ENCODE assay signal across 8 cellular contexts in genomic region chr7:1028775-1029636, GRCh38. TPM values are rescaled to one million over a fixed set of nuclear protein-coding genes. Genes with fewer than 3 reads are reported as not detected.
DNase-seq lines count a peak whose midpoint lies in the region; ATAC-seq and TF ChIP-seq lines count a peak whose summit lies in the region.

No MANE protein-coding gene starts in this region.

- peaks cover 0 to 17% (median 13%) of the 10 kb centered on the region in 5 donors for H3K36me3 ChIP-seq in subcutaneous abdominal adipose tissue (ENCODE audit: control insufficient read depth in 5 of 5, insufficient read depth in 5 of 5, low read length in 5 of 5)

- no peaks in the 10 kb centered on the region for H3K9me3 Mint-ChIP-seq in neural crest cell

- peak; percentile 55 for DNase-seq in DMS114 treated with DMSO at 0.1 percent for 48 hours (lab: John Stamatoyannopoulos, UW; ENCODE audit: unreplicated experiment)
- DNase-seq in HT-29 (ENCODE audit: low spot score), result peak; percentile 94
- DNase-seq in SHP77 treated with DMSO at 0.1 percent for 48 hours (lab: John Stamatoyannopoulos, UW), result peak; percentile 56
- DNase-seq in activated naive CD4-positive, alpha-beta T cell treated with Interleukin-2 at 50 U/mL for 16 hours, result peak; percentile 71
- DNase-seq in foreskin keratinocyte, result peak; percentile 66 to 82
- peak; percentile 32 for DNase-seq in neural crest cell (ENCODE audit: low read depth, low spot score)

- ATAC-seq in foreskin keratinocyte (peak; percentile 88), GM19463 (IDR thresholded peaks at IDR 0.05; ENCODE audit: unreplicated experiment) (no peak)

- H3K4me1 Mint-ChIP-seq in neural crest cell, result peaks cover 23% of the 10 kb centered on the region

- no peak overlapping the region for H3K27ac ChIP-seq in foreskin keratinocyte
- H3K27ac ChIP-seq in subcutaneous abdominal adipose tissue (ENCODE audit: low read depth, low read length), result peak overlapping the region; percentile 54

- H3K27me3 ChIP-seq in foreskin keratinocyte, result no peaks in the 10 kb centered on the region
- H3K27me3 ChIP-seq in subcutaneous abdominal adipose tissue (ENCODE audit: control insufficient read depth in 5 of 5, insufficient read depth in 4 of 5, low read length in 5 of 5), result no peaks in the 10 kb centered on the region

- H3K9ac ChIP-seq in subcutaneous abdominal adipose tissue (ENCODE audit: low read length in 5 of 5), result peak overlapping the region in 2 of 5 donors; percentile 41

- no peak for TF ChIP-seq CTCF in foreskin keratinocyte (conservative IDR thresholded peaks at IDR 0.05)
- TF ChIP-seq CTCF in neural crest cell (conservative IDR thresholded peaks at IDR 0.05), result no peak

- peaks cover 3% of the 10 kb centered on the region for H3K36me3 Mint-ChIP-seq in neural crest cell (ENCODE audit: low read depth)

- no peaks in the 10 kb centered on the region for H3K4me1 ChIP-seq in foreskin keratinocyte
- H3K4me1 ChIP-seq in subcutaneous abdominal adipose tissue (ENCODE audit: control insufficient read depth in 5 of 5, insufficient read depth in 5 of 5, low read length in 5 of 5), result peaks cover 0 to 31% (median 24%) of the 10 kb centered on the region in 5 donors

- peaks cover 2% of the 10 kb centered on the region for H3K27me3 Mint-ChIP-seq in neural crest cell (ENCODE audit: low read depth)

- H3K4me3 ChIP-seq in subcutaneous abdominal adipose tissue (ENCODE audit: low read depth in 1 of 5, low read length in 5 of 5), result peak overlapping the region; percentile 45 to 75 (median 71)

- no peaks in the 10 kb centered on the region for H3K9me3 ChIP-seq in subcutaneous abdominal adipose tissue (ENCODE audit: control insufficient read depth in 5 of 5, low read length in 5 of 5)

- peak overlapping the region; percentile 46 for H3K27ac Mint-ChIP-seq in neural crest cell (ENCODE audit: unreplicated experiment)

- peak overlapping the region; percentile 81 for H3K4me3 Mint-ChIP-seq in neural crest cell

RNA-seq across cellular contexts. Expression of gene GPR146, which starts 15.3 kb away (rescaled TPM):
- 4.1 and 4.3 TPM in 2 replicates for total RNA-seq in HT-29 (2014; rRNA removed; shearing (Covaris generic))
- total RNA-seq in foreskin keratinocyte (not detected in 2 replicates), neural crest cell (0.41 TPM in 1 of 2 replicates, not detected in the other)
- polyA plus RNA-seq in foreskin keratinocyte, result not detected in 2 replicates

RNA-seq across cellular contexts. Expression of gene CYP2W1, which starts 46.0 kb away (rescaled TPM):
- 1.9 and 3.7 TPM in 2 replicates for total RNA-seq in HT-29 (2014; rRNA removed; shearing (Covaris generic))
- total RNA-seq in foreskin keratinocyte (not detected in 2 replicates), neural crest cell (not detected in 2 replicates)
- polyA plus RNA-seq in foreskin keratinocyte, result not detected in 2 replicates

RNA-seq across cellular contexts. Expression of gene COX19, which starts 53.7 kb away (rescaled TPM):
- 15.2 and 21.6 TPM in 2 replicates for total RNA-seq in HT-29 (2014; rRNA removed; shearing (Covaris generic))
- total RNA-seq in foreskin keratinocyte, result 5.9 and 6.0 TPM in 2 replicates
- polyA plus RNA-seq in foreskin keratinocyte, result 5.6 and 6.1 TPM in 2 replicates
- total RNA-seq in neural crest cell, result 12.7 and 13.1 TPM in 2 replicates

RNA-seq across cellular contexts. Expression of gene GPER1, which starts 58.9 kb away (rescaled TPM):
- 2.0 and 2.5 TPM in 2 replicates for total RNA-seq in HT-29 (2014; rRNA removed; shearing (Covaris generic))
- total RNA-seq in foreskin keratinocyte (0.07 TPM in 1 of 2 replicates, not detected in the other), neural crest cell (0.91 and 1.1 TPM in 2 replicates)
- polyA plus RNA-seq in foreskin keratinocyte, result 0.03 and 0.07 TPM in 2 replicates

Comparison
In these comparisons a context has a peak if more than half of its experiments do, and no peak if none do; other contexts are left out.
1. DNase-seq: peak in every context shown above with its lines; median percentile 94 in HT-29; 74 in foreskin keratinocyte; 71 in activated naive CD4-positive, alpha-beta T cell treated with Interleukin-2 at 50 U/mL for 16 hours; 56 in SHP77 treated with DMSO at 0.1 percent for 48 hours; 55 in DMS114 treated with DMSO at 0.1 percent for 48 hours; 32 in neural crest cell.